9 cellular contexts compared by ENCODE assay signal in genomic region chr18:22667616-22668422, GRCh38.
DNase-seq lines count a peak whose midpoint lies in the region; ATAC-seq, FAIRE-seq and TF ChIP-seq lines count a peak whose summit lies in the region.
"Had no signal": no experiment of that assay in that cellular context is flagged by ENCODE, and none has a peak within 500 bp of the region (broad histone marks: within the 10 kb centered on the region; RNA-seq: fewer than 3 reads in every experiment).

No MANE protein-coding gene starts in this region.

- H3K27ac ChIP-seq in astrocyte (ENCODE audit: low read depth, low read length), result peak overlapping the region; percentile 99
- H3K27ac ChIP-seq in neural progenitor cell, result no peak overlapping the region
- no peak overlapping the region for H3K27ac ChIP-seq in dorsolateral prefrontal cortex
- H3K27ac ChIP-seq: ovary had no signal

- H3K9ac ChIP-seq in astrocyte (ENCODE audit: low read length), result peak overlapping the region; percentile 75
- no peak overlapping the region for H3K9ac ChIP-seq in neural progenitor cell

- H3K27ac Mint-ChIP-seq in astrocyte (ENCODE audit: unreplicated experiment) (peak overlapping the region; percentile 94), neural progenitor cell (peak overlapping the region; percentile 65)
- no peak overlapping the region for H3K27ac Mint-ChIP-seq in activated naive CD4-positive, alpha-beta T cell treated with anti-CD3 and anti-CD28 coated beads, Interleukin-2, amount 10 ng/mL, durations not matched to agents 7 days and 5 days

- TF ChIP-seq CTCF in GM13976 (IDR thresholded peaks at IDR 0.05; ENCODE audit: borderline replicate concordance, control extremely low read depth, extremely low read depth, insufficient read depth, missing control alignments) (no peak), astrocyte (IDR thresholded peaks at IDR 0.05; ENCODE audit: insufficient read depth, low read depth, low read length) (no peak), neural progenitor cell (IDR thresholded peaks at IDR 0.05) (no peak), dorsolateral prefrontal cortex (IDR thresholded peaks at IDR 0.05 in 54 of 56, conservative IDR thresholded peaks at IDR 0.05 in 2 of 56; ENCODE audit: low read depth in 1 of 56, partially characterized antibody in 56 of 56) (no peak)

- H3K4me3 Mint-ChIP-seq in astrocyte (ENCODE audit: unreplicated experiment) (no peak overlapping the region), neural progenitor cell (no peak overlapping the region)
- H3K4me3 Mint-ChIP-seq in activated naive CD4-positive, alpha-beta T cell treated with anti-CD3 and anti-CD28 coated beads, Interleukin-2, amount 10 ng/mL, durations not matched to agents 7 days and 5 days, result no peak overlapping the region

- H3K9me3 ChIP-seq in astrocyte (ENCODE audit: insufficient read depth, low read depth, low read length) (no peaks in the 10 kb centered on the region), neural progenitor cell (ENCODE audit: low read depth) (no peaks in the 10 kb centered on the region)
- H3K9me3 ChIP-seq: ovary had no signal

- H3K27me3 ChIP-seq in astrocyte (ENCODE audit: insufficient read depth, low read length) (no peaks in the 10 kb centered on the region), neural progenitor cell (no peaks in the 10 kb centered on the region), dorsolateral prefrontal cortex (peaks cover 0 to 3% (median 0%) of the 10 kb centered on the region in 45 donors)
- H3K27me3 ChIP-seq: ovary had no signal

- H3K4me2 ChIP-seq in astrocyte (ENCODE audit: low read length) (peak overlapping the region; percentile 64), neural progenitor cell (no peak overlapping the region)

- DNase-seq in GM13976 (ENCODE audit: low spot score) (peak; percentile 44), astrocyte (ENCODE audit: low read depth) (peak; percentile 99), neural progenitor cell (ENCODE audit: low spot score) (no peak), NOMO-1 treated with dmso at 0.1 percent for 144 hours (lab: John Stamatoyannopoulos, UW; ENCODE audit: unreplicated experiment) (no peak), SHP77 (lab: John Stamatoyannopoulos, UW) (no peak), dorsolateral prefrontal cortex (no peak)
- DNase-seq in activated naive CD4-positive, alpha-beta T cell treated with anti-CD3 and anti-CD28 coated beads, Interleukin-2, amount 10 ng/mL, durations not matched to agents 7 days and 5 days, result no peak

- peak overlapping the region; percentile 32 for H2AFZ ChIP-seq in astrocyte (ENCODE audit: low read depth, low read length)
- no peak overlapping the region for H2AFZ ChIP-seq in neural progenitor cell (replicated peaks)

- peak; percentile 50 for ATAC-seq in HG03378 (IDR thresholded peaks at IDR 0.05; ENCODE audit: unreplicated experiment)

- H3F3A ChIP-seq in neural progenitor cell (ENCODE audit: low read depth), result no peaks in the 10 kb centered on the region

- H3K27me3 Mint-ChIP-seq in astrocyte (ENCODE audit: low read depth, unreplicated experiment) (no peaks in the 10 kb centered on the region), neural progenitor cell (ENCODE audit: insufficient read depth, low read depth) (peaks cover 5% of the 10 kb centered on the region)
- no peaks in the 10 kb centered on the region for H3K27me3 Mint-ChIP-seq in activated naive CD4-positive, alpha-beta T cell treated with anti-CD3 and anti-CD28 coated beads, Interleukin-2, amount 10 ng/mL, durations not matched to agents 7 days and 5 days

- CTCF ChIA-PET in activated naive CD4-positive, alpha-beta T cell treated with anti-CD3 and anti-CD28 coated beads, Interleukin-2, amount 10 ng/mL, durations not matched to agents 7 days and 5 days (lab: Charles Lee), result no interaction called here

- peaks cover 17% of the 10 kb centered on the region for H3K9me3 Mint-ChIP-seq in astrocyte (ENCODE audit: unreplicated experiment)
- H3K9me3 Mint-ChIP-seq in neural progenitor cell, result peaks cover 24% of the 10 kb centered on the region
- H3K9me3 Mint-ChIP-seq in activated naive CD4-positive, alpha-beta T cell treated with anti-CD3 and anti-CD28 coated beads, Interleukin-2, amount 10 ng/mL, durations not matched to agents 7 days and 5 days, result peaks cover 3% of the 10 kb centered on the region

- H3K36me3 ChIP-seq in astrocyte (ENCODE audit: insufficient read depth, low read length), result no peaks in the 10 kb centered on the region
- H3K36me3 ChIP-seq in neural progenitor cell, result no peaks in the 10 kb centered on the region
- H3K36me3 ChIP-seq: ovary had no signal

- H3K4me1 Mint-ChIP-seq in astrocyte (ENCODE audit: low read depth, unreplicated experiment), result peaks cover 40% of the 10 kb centered on the region
- H3K4me1 Mint-ChIP-seq in neural progenitor cell, result peaks cover 7% of the 10 kb centered on the region
- no peaks in the 10 kb centered on the region for H3K4me1 Mint-ChIP-seq in activated naive CD4-positive, alpha-beta T cell treated with anti-CD3 and anti-CD28 coated beads, Interleukin-2, amount 10 ng/mL, durations not matched to agents 7 days and 5 days

- in situ Hi-C loops in GM13976 (cut with MboI; ENCODE audit: low sequenced_read_pairs, unreplicated experiment), result no loop called here

- H3K4me1 ChIP-seq in astrocyte (ENCODE audit: insufficient read depth, low read length) (peaks cover 26% of the 10 kb centered on the region), neural progenitor cell (no peaks in the 10 kb centered on the region)

- peak; percentile 94 for FAIRE-seq in astrocyte (lab: Jason Lieb, UNC)

- H3K4me3 ChIP-seq in astrocyte (ENCODE audit: insufficient read depth, low read depth, low read length) (peak overlapping the region; percentile 26), neural progenitor cell (no peak overlapping the region), dorsolateral prefrontal cortex (no peak overlapping the region)
- H3K4me3 ChIP-seq: ovary had no signal

- peaks cover 2% of the 10 kb centered on the region for H3K36me3 Mint-ChIP-seq in astrocyte (ENCODE audit: low read depth, unreplicated experiment)
- H3K36me3 Mint-ChIP-seq in neural progenitor cell, result no peaks in the 10 kb centered on the region
- no peaks in the 10 kb centered on the region for H3K36me3 Mint-ChIP-seq in activated naive CD4-positive, alpha-beta T cell treated with anti-CD3 and anti-CD28 coated beads, Interleukin-2, amount 10 ng/mL, durations not matched to agents 7 days and 5 days

- intact Hi-C loops in dorsolateral prefrontal cortex (cut with DNase I), result no loop called here

- H4K20me1 ChIP-seq in astrocyte (ENCODE audit: insufficient read depth, low read length) (no peaks in the 10 kb centered on the region), neural progenitor cell (ENCODE audit: low read depth) (no peaks in the 10 kb centered on the region)

- H3K79me2 ChIP-seq in astrocyte (ENCODE audit: insufficient read depth, low read length) (no peaks in the 10 kb centered on the region), neural progenitor cell (ENCODE audit: low read depth) (no peaks in the 10 kb centered on the region)

Comparison
In these comparisons a context has a peak if more than half of its experiments do, and no peak if none do; other contexts are left out.
1. DNase-seq: peak in GM13976 (single experiment) and astrocyte (single experiment); none in neural progenitor cell (single experiment), NOMO-1 treated with dmso at 0.1 percent for 144 hours (single experiment), SHP77 (0 of 2), activated naive CD4-positive, alpha-beta T cell treated with anti-CD3 and anti-CD28 coated beads, Interleukin-2, amount 10 ng/mL, durations not matched to agents 7 days and 5 days (single experiment) and dorsolateral prefrontal cortex (0 of 10).